Comparison of ENCODE assay signal across 1 cellular context in genomic region chr2:10009811-10010781, GRCh38.
TF ChIP-seq lines count a peak whose summit lies in the region.

No MANE protein-coding gene starts in this region.

TF ChIP-seq in HepG2, 621 proteins besides CTCF, POLR2A, EP300 and RAD21 (continued from another document):
- TF ChIP-seq ZNF687 (CRISPR knock-in tag; IDR thresholded peaks at IDR 0.05) (peak; percentile 91), NR2F1 (CRISPR knock-in tag; IDR thresholded peaks at IDR 0.05) (0 out of 4 replicates have a peak, but pooled peaks of 1 of the 2 experiments have one; percentile 30), ZNF232 (CRISPR knock-in tag; IDR thresholded peaks at IDR 0.05; ENCODE audit: borderline replicate concordance) (0 out of 2 replicates have a peak, but pooled peaks have one; percentile 24), MEF2D (CRISPR knock-in tag; IDR thresholded peaks at IDR 0.05) (peak; percentile 62; the same call in 1 of the 2 replicates), ATF7-NPFF (CRISPR knock-in tag; IDR thresholded peaks at IDR 0.05; ENCODE audit: low read depth) (0 out of 2 replicates have a peak, but pooled peaks have one; percentile 28), BCL6 (CRISPR knock-in tag; IDR thresholded peaks at IDR 0.05) (peak; percentile 56)
- TF ChIP-seq, protein P1, sequence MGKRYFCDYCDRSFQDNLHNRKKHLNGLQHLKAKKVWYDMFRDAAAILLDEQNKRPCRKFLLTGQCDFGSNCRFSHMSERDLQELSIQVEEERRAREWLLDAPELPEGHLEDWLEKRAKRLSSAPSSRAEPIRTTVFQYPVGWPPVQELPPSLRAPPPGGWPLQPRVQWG (CRISPR knock-in tag; IDR thresholded peaks at IDR 0.05; ENCODE audit: borderline replicate concordance, low read depth), result no peak
